In the genomic region with DNA sequence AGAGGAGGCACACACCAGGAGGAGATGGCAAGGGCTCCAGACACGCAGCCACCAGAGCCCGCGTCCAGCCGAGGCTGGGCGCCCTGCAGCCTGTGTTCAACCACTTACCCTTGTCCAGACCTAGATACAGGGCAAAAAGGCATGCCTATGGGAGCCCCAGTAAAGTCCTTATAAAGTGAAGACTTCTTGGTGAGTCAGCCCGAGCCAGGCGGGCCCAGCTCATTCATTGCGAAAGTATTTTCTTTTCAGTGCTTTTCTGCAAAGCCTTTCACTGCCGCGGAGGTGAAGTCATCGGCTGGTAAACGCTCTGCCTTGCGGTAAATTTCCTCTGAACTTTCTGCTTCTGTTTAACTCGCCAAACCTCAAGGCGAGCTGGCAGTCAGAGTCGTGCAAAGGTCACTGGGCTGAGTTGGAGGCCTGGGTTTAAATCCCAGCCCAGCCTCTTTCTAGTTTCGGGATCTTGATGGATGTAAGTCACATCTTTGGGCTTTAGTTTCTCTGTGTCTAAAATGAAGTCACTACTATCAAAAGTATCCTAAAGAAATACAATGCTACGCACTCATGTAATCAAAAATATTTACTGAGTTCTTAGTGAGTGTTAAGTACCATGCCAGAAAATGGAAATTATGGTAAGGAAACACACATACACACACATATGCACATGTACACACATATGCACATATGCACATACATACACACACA, we compare ENCODE assay signal across 8 cellular contexts. TPM values are rescaled to one million over a fixed set of nuclear protein-coding genes. Genes with fewer than 3 reads are reported as not detected.
DNase-seq lines count a peak whose midpoint lies in the region; TF ChIP-seq lines count a peak whose summit lies in the region.

No MANE protein-coding gene starts in this region.

- H3K27me3 ChIP-seq in duodenal mucosa (ENCODE audit: control insufficient read depth in 1 of 2, insufficient read depth in 2 of 2, low read length in 2 of 2): no peaks in the 10 kb centered on the region
- no peaks in the 10 kb centered on the region for H3K27me3 ChIP-seq in muscle layer of colon (ENCODE audit: control insufficient read depth in 1 of 2, insufficient read depth in 2 of 2, low read length in 2 of 2)
- no peaks in the 10 kb centered on the region for H3K27me3 ChIP-seq in BE2C

- H3K27ac ChIP-seq in duodenal mucosa (ENCODE audit: low read depth, low read length) (peak overlapping the region; percentile 81), muscle layer of colon (ENCODE audit: low read depth, low read length) (peak overlapping the region; percentile 77)

- TF ChIP-seq CTCF in BE2C (IDR thresholded peaks at IDR 0.05; ENCODE audit: low read depth, low read length): no peak

- H3K9me3 ChIP-seq in duodenal mucosa (ENCODE audit: control insufficient read depth in 1 of 2, low read length in 2 of 2) (no peaks in the 10 kb centered on the region), muscle layer of colon (ENCODE audit: low read length) (no peaks in the 10 kb centered on the region), BE2C (no peaks in the 10 kb centered on the region)

- H3K4me3 ChIP-seq in duodenal mucosa (ENCODE audit: low read depth in 1 of 2, low read length in 2 of 2) (peak overlapping the region; percentile 18 to 45), muscle layer of colon (ENCODE audit: low read depth in 1 of 2, low read length in 2 of 2) (peak overlapping the region; percentile 12 to 16), BE2C (ENCODE audit: low read depth, low read length) (no peak overlapping the region)

- H3K9ac ChIP-seq in duodenal mucosa (ENCODE audit: low read depth in 1 of 2, low read length in 2 of 2) (peak overlapping the region; percentile 60), muscle layer of colon (ENCODE audit: low read length) (no peak overlapping the region)

- H3K4me1 ChIP-seq in duodenal mucosa (ENCODE audit: control insufficient read depth in 1 of 2, insufficient read depth in 2 of 2, low read length in 2 of 2) (peaks cover 44 to 49% of the 10 kb centered on the region in 2 donors), muscle layer of colon (ENCODE audit: insufficient read depth, low read length) (peaks cover 16% of the 10 kb centered on the region), BE2C (no peaks in the 10 kb centered on the region)

- DNase-seq in EL (peak; percentile 99), LHCN-M2 (ENCODE audit: low read depth) (peak; percentile 96), BE2C (no peak), NCI-H187 (lab: John Stamatoyannopoulos, UW) (no peak)
- DNase-seq in activated CD4-positive, alpha-beta T cell treated with anti-CD3 and anti-CD28 coated beads, Interleukin-2, amount 50 U/mL, for 4 hours: peak; percentile 59 to 67
- peak; percentile 67 to 89 for DNase-seq in stimulated activated CD8-positive, alpha-beta memory T cell treated with anti-CD3 and anti-CD28 coated beads, Interleukin-7, amount 100 ng/mL, for 48 hours (ENCODE audit: extremely low read depth in 1 of 2, low read depth in 1 of 2)

- H3K36me3 ChIP-seq in duodenal mucosa (ENCODE audit: control insufficient read depth in 1 of 2, insufficient read depth in 2 of 2, low read length in 2 of 2) (no peaks in the 10 kb centered on the region), muscle layer of colon (ENCODE audit: insufficient read depth, low read length) (no peaks in the 10 kb centered on the region), BE2C (no peaks in the 10 kb centered on the region)

RNA-seq across cellular contexts. Expression of a gene that starts 54.7 kb away (rescaled TPM):
- 4.5 and 4.7 TPM in 2 replicates for total RNA-seq in LHCN-M2 (2014; rRNA removed)
- 9.1 TPM for polyA plus RNA-seq in LHCN-M2 (2012)
- polyA plus RNA-seq in BE2C (2012; ENCODE audit: insufficient read depth, insufficient read length, low read depth): 0.29 TPM

Comparison
In these comparisons a context has a peak if more than half of its experiments do, and no peak if none do; other contexts are left out.
1. DNase-seq: peak in EL (single experiment), LHCN-M2 (single experiment), activated CD4-positive, alpha-beta T cell treated with anti-CD3 and anti-CD28 coated beads, Interleukin-2, amount 50 U/mL, for 4 hours (2 of 2) and stimulated activated CD8-positive, alpha-beta memory T cell treated with anti-CD3 and anti-CD28 coated beads, Interleukin-7, amount 100 ng/mL, for 48 hours (2 of 2); none in BE2C (single experiment) and NCI-H187 (0 of 2).